In the genomic region with DNA sequence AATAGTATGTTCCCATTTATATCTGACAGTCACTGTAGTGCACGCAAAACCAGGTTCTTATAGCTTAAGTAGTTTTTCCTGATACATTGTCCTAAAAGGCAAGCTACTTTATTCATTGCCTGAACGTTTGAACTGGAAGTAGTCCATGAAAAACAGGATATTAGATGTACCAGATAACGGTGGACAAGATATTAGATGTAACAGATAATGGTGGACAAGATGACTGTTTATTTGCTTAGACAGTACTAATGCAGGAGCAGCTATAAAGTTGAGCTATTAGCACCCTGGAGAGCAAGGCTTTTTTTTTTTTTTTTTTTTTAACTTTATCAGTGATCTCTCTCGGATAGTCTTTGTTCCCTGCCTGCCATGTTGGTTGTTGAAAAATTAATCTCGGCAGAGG, we compare ENCODE assay signal across 33 cellular contexts. TPM values are rescaled to one million over a fixed set of nuclear protein-coding genes. Genes with fewer than 3 reads are reported as not detected.
"Had no signal": no experiment of that assay in that cellular context is flagged by ENCODE, and none has a peak within 500 bp of the region (broad histone marks: within the 10 kb centered on the region; RNA-seq: fewer than 3 reads in every experiment).

No MANE protein-coding gene starts in this region.

- DNase-seq: activated CD4-positive, alpha-beta T cell treated with anti-CD3 and anti-CD28 coated beads, Interleukin-2, amount 10 ng/mL, durations not matched to agents 24 days and 14 days; activated CD4-positive, CD25-positive, alpha-beta regulatory T cell treated with anti-CD3 and anti-CD28 coated beads, Interleukin-2, amount 50 U/mL, for 72 hours; activated CD8-positive, alpha-beta T cell treated with anti-CD3 and anti-CD28 coated beads for 36 hours; activated naive CD4-positive, alpha-beta T cell treated with Interleukin-2 at 50 U/mL for 16 hours; activated naive CD8-positive, alpha-beta T cell treated with anti-CD3 and anti-CD28 coated beads, Interleukin-2, amount 10 ng/mL, durations not matched to agents 7 days and 5 days; activated T-cell treated with anti-CD3 and anti-CD28 coated beads, Interleukin-2, amount 50 U/mL, for 72 hours; brain microvascular endothelial cell; central memory CD4-positive, alpha-beta T cell; foreskin fibroblast; head of caudate nucleus; hypothalamus; immature natural killer cell; kidney; left colon; naive B cell; nephron progenitor cell; ovary; retina; sigmoid colon; small intestine; stimulated activated CD4-positive, alpha-beta T cell treated with anti-CD3 and anti-CD28 coated beads, Interleukin-4, amount 100 ng/mL, for 24 hours; stimulated activated naive CD8-positive, alpha-beta T cell treated with anti-CD3 and anti-CD28 coated beads, Interleukin-15, amount 100 ng/mL, for 72 hours; substantia nigra; T-helper 9 cell; uterus had no signal

- H3K27ac ChIP-seq: ascending aorta, brain microvascular endothelial cell, ovary, prostate gland, sigmoid colon, uterus had no signal

- H3K27me3 Mint-ChIP-seq: activated CD4-positive, alpha-beta T cell treated with anti-CD3 and anti-CD28 coated beads, Interleukin-2, amount 10 ng/mL, durations not matched to agents 24 days and 14 days; activated CD8-positive, alpha-beta T cell treated with anti-CD3 and anti-CD28 coated beads for 36 hours; activated naive CD8-positive, alpha-beta T cell treated with anti-CD3 and anti-CD28 coated beads, Interleukin-2, amount 10 ng/mL, durations not matched to agents 7 days and 5 days; naive B cell; stimulated activated memory B cell treated with anti-CD40 and anti-IgM and Interleukin-4, amounts not matched to agents 10 μg/mL and 1 μg/mL and 100 μg/mL, for 72 hours; stimulated activated naive CD8-positive, alpha-beta T cell treated with anti-CD3 and anti-CD28 coated beads, Interleukin-15, amount 100 ng/mL, for 72 hours; type B pancreatic cell had no signal

- ATAC-seq: activated CD8-positive, alpha-beta T cell treated with anti-CD3 and anti-CD28 coated beads for 36 hours; activated T-cell treated with anti-CD3 and anti-CD28 coated beads, Interleukin-2, amount 50 U/mL, for 72 hours; esophagus mucosa; left colon; stimulated activated memory B cell treated with anti-CD40 and anti-IgM and Interleukin-4, amounts not matched to agents 10 μg/mL and 1 μg/mL and 100 μg/mL, for 72 hours; stimulated activated naive CD8-positive, alpha-beta T cell treated with anti-CD3 and anti-CD28 coated beads, Interleukin-15, amount 100 ng/mL, for 72 hours had no signal

- H3K27ac Mint-ChIP-seq: activated CD8-positive, alpha-beta T cell treated with anti-CD3 and anti-CD28 coated beads for 36 hours; activated naive CD8-positive, alpha-beta T cell treated with anti-CD3 and anti-CD28 coated beads, Interleukin-2, amount 10 ng/mL, durations not matched to agents 7 days and 5 days; mesothelial cell of epicardium; naive B cell; nephron progenitor cell; stimulated activated memory B cell treated with anti-CD40 and anti-IgM and Interleukin-4, amounts not matched to agents 10 μg/mL and 1 μg/mL and 100 μg/mL, for 72 hours; stimulated activated naive CD8-positive, alpha-beta T cell treated with anti-CD3 and anti-CD28 coated beads, Interleukin-15, amount 100 ng/mL, for 72 hours; T-helper 1 cell treated with Interleukin-12 subunit alpha and Interleukin-12 subunit beta and Interleukin-4 antibody, amounts not matched to agents 30 μg/mL and 1 μg/mL, for 36 hours; type B pancreatic cell had no signal

- H3K4me3 ChIP-seq: ascending aorta, ovary, prostate gland, sigmoid colon, uterus had no signal

- H3K9me3 Mint-ChIP-seq: activated CD4-positive, alpha-beta T cell treated with anti-CD3 and anti-CD28 coated beads, Interleukin-2, amount 10 ng/mL, durations not matched to agents 24 days and 14 days; activated CD8-positive, alpha-beta T cell treated with anti-CD3 and anti-CD28 coated beads for 36 hours; activated naive CD8-positive, alpha-beta T cell treated with anti-CD3 and anti-CD28 coated beads, Interleukin-2, amount 10 ng/mL, durations not matched to agents 7 days and 5 days; activated T-cell treated with anti-CD3 and anti-CD28 coated beads, Interleukin-2, amount 50 U/mL, for 72 hours; immature natural killer cell; mesothelial cell of epicardium; naive B cell; nephron progenitor cell; stimulated activated memory B cell treated with anti-CD40 and anti-IgM and Interleukin-4, amounts not matched to agents 10 μg/mL and 1 μg/mL and 100 μg/mL, for 72 hours; stimulated activated naive CD8-positive, alpha-beta T cell treated with anti-CD3 and anti-CD28 coated beads, Interleukin-15, amount 100 ng/mL, for 72 hours; T-helper 1 cell treated with Interleukin-12 subunit alpha and Interleukin-12 subunit beta and Interleukin-4 antibody, amounts not matched to agents 30 μg/mL and 1 μg/mL, for 36 hours; type B pancreatic cell had no signal

- H3K36me3 ChIP-seq: ovary, uterus had no signal

- H3K27me3 ChIP-seq: ascending aorta, brain microvascular endothelial cell, neutrophil, ovary, sigmoid colon, uterus had no signal

- H3K4me1 ChIP-seq: ascending aorta, prostate gland, sigmoid colon, uterus had no signal

- H3K4me1 Mint-ChIP-seq: immature natural killer cell; mesothelial cell of epicardium; naive B cell; stimulated activated memory B cell treated with anti-CD40 and anti-IgM and Interleukin-4, amounts not matched to agents 10 μg/mL and 1 μg/mL and 100 μg/mL, for 72 hours had no signal

- H3K4me3 Mint-ChIP-seq: activated CD4-positive, alpha-beta T cell treated with anti-CD3 and anti-CD28 coated beads, Interleukin-2, amount 10 ng/mL, durations not matched to agents 24 days and 14 days; activated CD8-positive, alpha-beta T cell treated with anti-CD3 and anti-CD28 coated beads for 36 hours; activated naive CD8-positive, alpha-beta T cell treated with anti-CD3 and anti-CD28 coated beads, Interleukin-2, amount 10 ng/mL, durations not matched to agents 7 days and 5 days; activated T-cell treated with anti-CD3 and anti-CD28 coated beads, Interleukin-2, amount 50 U/mL, for 72 hours; immature natural killer cell; mesothelial cell of epicardium; naive B cell; nephron progenitor cell; stimulated activated memory B cell treated with anti-CD40 and anti-IgM and Interleukin-4, amounts not matched to agents 10 μg/mL and 1 μg/mL and 100 μg/mL, for 72 hours; stimulated activated naive CD8-positive, alpha-beta T cell treated with anti-CD3 and anti-CD28 coated beads, Interleukin-15, amount 100 ng/mL, for 72 hours; T-helper 1 cell treated with Interleukin-12 subunit alpha and Interleukin-12 subunit beta and Interleukin-4 antibody, amounts not matched to agents 30 μg/mL and 1 μg/mL, for 36 hours; type B pancreatic cell had no signal

RNA-seq across cellular contexts. Expression of a gene that starts 56.5 kb away (rescaled TPM):
- total RNA-seq: ascending aorta, esophagus mucosa, mesothelial cell of epicardium had no signal
